Comparison of ENCODE assay signal across 1 cellular context in genomic region chr4:153509724-153510123, GRCh38.
A peak's percentile ranks its signal among the peaks of the same experiment; 100 is the strongest.
TF ChIP-seq lines count a peak whose summit lies in the region.

No MANE protein-coding gene starts in this region.

TF ChIP-seq in GM12878, 131 proteins besides CTCF, POLR2A, EP300 and RAD21:
- no peak for TF ChIP-seq ATF2 (IDR thresholded peaks at IDR 0.05; ENCODE audit: low read length)
- TF ChIP-seq BMI1 (IDR thresholded peaks at IDR 0.05; ENCODE audit: borderline replicate concordance): no peak
- 0 out of 2 replicates have a peak, but pooled peaks have one; percentile 25 for TF ChIP-seq JUNB (IDR thresholded peaks at IDR 0.05)
- no peak for TF ChIP-seq ZBED1 (IDR thresholded peaks at IDR 0.05; ENCODE audit: borderline replicate concordance)
- no peak for TF ChIP-seq RELA (IDR thresholded peaks at IDR 0.05; ENCODE audit: borderline replicate concordance, partially characterized antibody)
TF ChIP-seq in GM12878: peak in this region for 1.
